Comparison of ENCODE assay signal across 22 cellular contexts in the genomic region with DNA sequence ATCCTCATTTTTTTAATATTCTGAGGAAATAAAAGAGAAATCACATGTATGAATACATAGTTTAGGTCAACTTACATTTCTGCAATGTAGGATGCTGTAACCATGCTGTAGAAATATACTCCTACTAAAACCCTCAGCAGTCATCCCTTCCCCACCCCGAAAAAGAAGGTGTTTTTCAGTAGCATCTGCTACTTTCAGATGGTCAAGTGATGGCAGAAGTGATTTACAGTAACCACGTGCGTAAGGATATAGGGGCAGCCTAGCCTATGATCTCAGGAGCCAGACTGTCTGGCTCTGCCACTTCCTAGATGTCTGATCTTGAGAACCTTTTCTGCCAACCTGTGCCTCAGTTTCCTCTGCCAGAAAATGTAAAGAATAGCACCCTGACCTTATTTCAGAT. TPM values are rescaled to one million over a fixed set of nuclear protein-coding genes. Genes with fewer than 3 reads are reported as not detected.
A peak's percentile ranks its signal among the peaks of the same experiment; 100 is the strongest.
DNase-seq lines count a peak whose midpoint lies in the region; ATAC-seq, FAIRE-seq and TF ChIP-seq lines count a peak whose summit lies in the region.
"Had no signal": no experiment of that assay in that cellular context is flagged by ENCODE, and none has a peak within 500 bp of the region (broad histone marks: within the 10 kb centered on the region; RNA-seq: fewer than 3 reads in every experiment).

No MANE protein-coding gene starts in this region.

- no peak for ATAC-seq in activated CD4-positive, CD25-positive, alpha-beta regulatory T cell treated with anti-CD3 and anti-CD28 coated beads, Interleukin-2, amount 50 U/mL, for 24 hours
- ATAC-seq: A549, HCT116, PC-3 had no signal

- TF ChIP-seq CTCF in OCI-LY3 (IDR thresholded peaks at IDR 0.05; ENCODE audit: low read depth, low read length): no peak

- H3K4me3 ChIP-seq in OCI-LY3 (ENCODE audit: low read length): no peak overlapping the region
- H3K4me3 ChIP-seq: A549, BLaER1 had no signal

- H3K36me3 ChIP-seq in OCI-LY3 (replicated peaks; ENCODE audit: low read depth, low read length): peaks cover 5% of the 10 kb centered on the region
- H3K36me3 ChIP-seq: BLaER1 had no signal

- H3K27me3 ChIP-seq in OCI-LY3 (ENCODE audit: low read depth, low read length): no peaks in the 10 kb centered on the region
- H3K27me3 ChIP-seq: BLaER1 had no signal

- no peak overlapping the region for H3K4me2 ChIP-seq in OCI-LY3 (ENCODE audit: low read length)
- H3K4me2 ChIP-seq: A549, BLaER1 had no signal

- peak overlapping the region; percentile 99; the same call in 1 of the 2 replicates for H3K27ac ChIP-seq in OCI-LY3 (ENCODE audit: low read length)
- H3K27ac ChIP-seq: A549, BLaER1 had no signal

- H3K9me3 ChIP-seq in OCI-LY3 (ENCODE audit: insufficient read depth, low read length): no peaks in the 10 kb centered on the region
- H3K9me3 ChIP-seq: A549, BLaER1 had no signal

- TF ChIP-seq POLR2A in GM12892 (IDR thresholded peaks at IDR 0.05; ENCODE audit: low read depth, low read length): no peak

- H3K9ac ChIP-seq in OCI-LY3 (ENCODE audit: low read length): no peak overlapping the region; the same call in 1 of the 2 replicates
- H3K9ac ChIP-seq: BLaER1 had no signal

- FAIRE-seq in GM12892 (lab: Jason Lieb, UNC): peak; percentile 71
- peak; percentile 95 for FAIRE-seq in GM19239 (lab: Jason Lieb, UNC)
- FAIRE-seq: A549 had no signal

- no peak overlapping the region for H2AFZ ChIP-seq in OCI-LY3 (ENCODE audit: low read depth, low read length)

- no peaks in the 10 kb centered on the region for H4K20me1 ChIP-seq in OCI-LY3 (ENCODE audit: insufficient read depth, low read length)
- H4K20me1 ChIP-seq: BLaER1 had no signal

- H3K79me2 ChIP-seq in OCI-LY3 (ENCODE audit: low read length): no peaks in the 10 kb centered on the region

- peaks cover 55% of the 10 kb centered on the region for H3K4me1 ChIP-seq in OCI-LY3 (ENCODE audit: low read length)
- H3K4me1 ChIP-seq: A549 had no signal

- no peak for DNase-seq in GM12892 (ENCODE audit: insufficient read length)
- DNase-seq in GM19239 (ENCODE audit: insufficient read length, low spot score): no peak
- DNase-seq in MV-4-11 (lab: John Stamatoyannopoulos, UW): peak; percentile 45
- no peak for DNase-seq in head of caudate nucleus
- DNase-seq in HuH-7.5 (ENCODE audit: low spot score): no peak
- no peak for DNase-seq in NCI-H82 (lab: John Stamatoyannopoulos, UW)
- DNase-seq: CD4-positive, alpha-beta T cell; COR-L47; DMS153; GOT3; Kasumi-1; NCI-H1092 treated with DMSO at 0.1 percent for 48 hours; NCI-H1436 treated with DMSO at 0.1 percent for 48 hours; NCI-H1930; NCI-H774; PC-3; Right ventricle myocardium superior had no signal

- intact Hi-C loops in head of caudate nucleus (cut with DNase I): loop anchor here (10.0 kb wide), 1 partner anchor 631 kb away; no protein-coding TSS in a partner anchor

RNA-seq across cellular contexts. Expression of gene SYK, which starts 26.0 kb away (rescaled TPM):
- polyA plus RNA-seq in GM12892 (2012; ENCODE audit: missing spikeins): 28.5 TPM
